ENCODE assay signal across 29 cellular contexts in genomic region chr6:82169138-82169876, GRCh38.
"Had no signal": no experiment of that assay in that cellular context is flagged by ENCODE, and none has a peak within 500 bp of the region (broad histone marks: within the 10 kb centered on the region; RNA-seq: fewer than 3 reads in every experiment).

No MANE protein-coding gene starts in this region.

- H3K27ac Mint-ChIP-seq: activated CD4-positive, alpha-beta T cell treated with anti-CD3 and anti-CD28 coated beads for 36 hours; activated CD4-positive, alpha-beta T cell treated with anti-CD3 and anti-CD28 coated beads, Interleukin-2, amount 10 ng/mL, durations not matched to agents 7 days and 5 days; activated CD8-positive, alpha-beta T cell treated with anti-CD3 and anti-CD28 coated beads, Interleukin-2, amount 10 ng/mL, durations not matched to agents 7 days and 5 days; activated naive CD4-positive, alpha-beta T cell treated with anti-CD3 and anti-CD28 coated beads, Interleukin-2, amount 50 U/mL, for 72 hours; activated T-cell treated with anti-CD3 and anti-CD28 coated beads, Interleukin-2, amount 50 U/mL, for 24 hours; activated T-helper 2 cell treated with anti-CD3 and anti-CD28 coated beads, Interferon-gamma antibody, Interleukin-2, Interleukin-4, amounts not matched to agents 10 μg/mL and 5 μg/mL and 100 μg/mL, durations not matched to agents 14 hours and 24 hours and 36 hours; IgD-negative memory B cell; T-helper 1 cell treated with Interleukin-12 subunit alpha and Interleukin-12 subunit beta and Interleukin-4 antibody, amounts not matched to agents 30 μg/mL and 1 μg/mL, for 36 hours; T-helper 2 cell treated with Interferon-gamma antibody and Interleukin-4, amounts not matched to agents 5 μg/mL and 100 μg/mL, for 36 hours had no signal

- ATAC-seq: activated CD4-positive, alpha-beta T cell treated with anti-CD3 and anti-CD28 coated beads for 36 hours; activated CD4-positive, CD25-positive, alpha-beta regulatory T cell treated with anti-CD3 and anti-CD28 coated beads, Interleukin-2, amount 50 U/mL, for 24 hours; activated CD8-positive, alpha-beta T cell treated with anti-CD3 and anti-CD28 coated beads, Interleukin-2, amount 10 ng/mL, durations not matched to agents 7 days and 5 days; activated naive CD4-positive, alpha-beta T cell treated with anti-CD3 and anti-CD28 coated beads, Interleukin-2, amount 50 U/mL, for 72 hours; body of pancreas; PC-3 had no signal

- H3K27ac ChIP-seq: adrenal gland, body of pancreas, Peyer's patch had no signal

- H3K27me3 Mint-ChIP-seq: activated CD4-positive, alpha-beta T cell treated with anti-CD3 and anti-CD28 coated beads for 36 hours; activated CD4-positive, alpha-beta T cell treated with anti-CD3 and anti-CD28 coated beads, Interleukin-2, amount 10 ng/mL, durations not matched to agents 7 days and 5 days; activated T-cell treated with anti-CD3 and anti-CD28 coated beads, Interleukin-2, amount 50 U/mL, for 24 hours; IgD-negative memory B cell had no signal

- H3K4me3 Mint-ChIP-seq: activated CD4-positive, alpha-beta T cell treated with anti-CD3 and anti-CD28 coated beads for 36 hours; activated CD4-positive, alpha-beta T cell treated with anti-CD3 and anti-CD28 coated beads, Interleukin-2, amount 10 ng/mL, durations not matched to agents 7 days and 5 days; activated CD8-positive, alpha-beta T cell treated with anti-CD3 and anti-CD28 coated beads, Interleukin-2, amount 10 ng/mL, durations not matched to agents 7 days and 5 days; activated T-cell treated with anti-CD3 and anti-CD28 coated beads, Interleukin-2, amount 50 U/mL, for 24 hours; IgD-negative memory B cell; T-helper 1 cell treated with Interleukin-12 subunit alpha and Interleukin-12 subunit beta and Interleukin-4 antibody, amounts not matched to agents 30 μg/mL and 1 μg/mL, for 36 hours; T-helper 2 cell treated with Interferon-gamma antibody and Interleukin-4, amounts not matched to agents 5 μg/mL and 100 μg/mL, for 36 hours had no signal

- H3K9me3 ChIP-seq: adrenal gland, body of pancreas, MG63, Peyer's patch had no signal

- DNase-seq: activated CD4-positive, alpha-beta T cell treated with anti-CD3 and anti-CD28 coated beads for 36 hours; activated CD4-positive, alpha-beta T cell treated with anti-CD3 and anti-CD28 coated beads, Interleukin-2, amount 10 ng/mL, durations not matched to agents 7 days and 5 days; activated CD4-positive, alpha-beta T cell treated with anti-CD3 and anti-CD28 coated beads, Interleukin-2, amount 50 U/mL, for 48 hours; activated CD8-positive, alpha-beta T cell treated with anti-CD3 and anti-CD28 coated beads, Interleukin-2, amount 10 ng/mL, durations not matched to agents 7 days and 5 days; activated gamma-delta T cell; activated naive CD4-positive, alpha-beta T cell treated with Interleukin-2 at 50 U/mL for 16 hours; activated T-cell treated with anti-CD3 and anti-CD28 coated beads, Interleukin-2, amount 50 U/mL, for 24 hours; adrenal gland; body of pancreas; central memory CD4-positive, alpha-beta T cell; Kasumi-1; KG1; MG63; NCI-H1048; NCI-H1105 treated with DMSO at 0.1 percent for 48 hours; NCI-H1436 treated with DMSO at 0.1 percent for 48 hours; NCI-H1694 treated with DMSO at 0.1 percent for 48 hours; NCI-H2029; NCI-H345; NCI-H524 treated with DMSO at 0.1 percent for 48 hours; PC-3; Peyer's patch; RPMI8226 had no signal

- H3K4me1 Mint-ChIP-seq: activated CD4-positive, alpha-beta T cell treated with anti-CD3 and anti-CD28 coated beads for 36 hours; IgD-negative memory B cell had no signal

- H3K27me3 ChIP-seq: adrenal gland, body of pancreas, MG63, Peyer's patch had no signal

- H3K9me3 Mint-ChIP-seq: activated CD4-positive, alpha-beta T cell treated with anti-CD3 and anti-CD28 coated beads, Interleukin-2, amount 10 ng/mL, durations not matched to agents 7 days and 5 days; activated naive CD4-positive, alpha-beta T cell treated with anti-CD3 and anti-CD28 coated beads, Interleukin-2, amount 50 U/mL, for 72 hours; activated T-cell treated with anti-CD3 and anti-CD28 coated beads, Interleukin-2, amount 50 U/mL, for 24 hours; activated T-helper 2 cell treated with anti-CD3 and anti-CD28 coated beads, Interferon-gamma antibody, Interleukin-2, Interleukin-4, amounts not matched to agents 10 μg/mL and 5 μg/mL and 100 μg/mL, durations not matched to agents 14 hours and 24 hours and 36 hours; IgD-negative memory B cell; T-helper 1 cell treated with Interleukin-12 subunit alpha and Interleukin-12 subunit beta and Interleukin-4 antibody, amounts not matched to agents 30 μg/mL and 1 μg/mL, for 36 hours; T-helper 2 cell treated with Interferon-gamma antibody and Interleukin-4, amounts not matched to agents 5 μg/mL and 100 μg/mL, for 36 hours had no signal

- H3K4me3 ChIP-seq: adrenal gland, body of pancreas, MG63, Peyer's patch had no signal

- H3K4me1 ChIP-seq: body of pancreas, Peyer's patch had no signal
